Comparison of ENCODE assay signal across 8 cellular contexts in genomic region chr5:96808868-96809558, GRCh38. TPM values are rescaled to one million over a fixed set of nuclear protein-coding genes. Genes with fewer than 3 reads are reported as not detected.
A peak's percentile ranks its signal among the peaks of the same experiment; 100 is the strongest.
DNase-seq lines count a peak whose midpoint lies in the region; ATAC-seq and TF ChIP-seq lines count a peak whose summit lies in the region.

No MANE protein-coding gene starts in this region.

- CTCF ChIA-PET in WTC11 (lab: Charles Lee), result interaction anchor here (0.7 to 1.6 kb wide), 6 partner anchors 57 to 207 kb away, joined by 3 to 10 read pairs (median 4); no protein-coding TSS in a partner anchor

- no peaks in the 10 kb centered on the region for H3K9me2 ChIP-seq in hepatocyte (replicated peaks; ENCODE audit: insufficient read depth)

- no peaks in the 10 kb centered on the region for H4K20me1 ChIP-seq in hepatocyte (ENCODE audit: insufficient read depth, poor library complexity, severe bottlenecking)

- peak overlapping the region; percentile 99 for H3K27ac ChIP-seq in hepatocyte

- H3K79me2 ChIP-seq in hepatocyte, result peaks cover 28% of the 10 kb centered on the region

- H3K4me1 ChIP-seq in hepatocyte (ENCODE audit: insufficient read depth), result peaks cover 16% of the 10 kb centered on the region

- DNase-seq in DMS53 (lab: John Stamatoyannopoulos, UW) (peak; percentile 50), DMS53 treated with DMSO at 0.1 percent for 48 hours (lab: John Stamatoyannopoulos, UW; ENCODE audit: unreplicated experiment) (no peak), WTC11 (ENCODE audit: low spot score) (no peak), hepatocyte (ENCODE audit: low spot score) (no peak), T-helper 9 cell (no peak), hippocampal formation (lab: John Stamatoyannopoulos, UW) (no peak)
- no peak for DNase-seq in stimulated activated naive B cell treated with anti-CD40 and anti-IgM and Interleukin-4, amounts not matched to agents 10 μg/mL and 1 μg/mL and 100 μg/mL, for 72 hours

- H3K27me3 ChIP-seq in hepatocyte, result no peaks in the 10 kb centered on the region

- peak overlapping the region; percentile 97 for H3K27ac Mint-ChIP-seq in WTC11
- peak overlapping the region; percentile 99 for H3K27ac Mint-ChIP-seq in stimulated activated naive B cell treated with anti-CD40 and anti-IgM and Interleukin-4, amounts not matched to agents 10 μg/mL and 1 μg/mL and 100 μg/mL, for 72 hours

- ATAC-seq in WTC11, result no peak
- ATAC-seq in stimulated activated naive B cell treated with anti-CD40 and anti-IgM and Interleukin-4, amounts not matched to agents 10 μg/mL and 1 μg/mL and 100 μg/mL, for 72 hours (replicated peaks), result no peak
- ATAC-seq in GM19035 (IDR thresholded peaks at IDR 0.05; ENCODE audit: unreplicated experiment), result no peak

- no peaks in the 10 kb centered on the region for H3K9me3 ChIP-seq in hepatocyte (ENCODE audit: low read depth)

- peak overlapping the region; percentile 80 for H3K4me2 ChIP-seq in hepatocyte

- TF ChIP-seq CTCF in WTC11 (IDR thresholded peaks at IDR 0.05) (no peak), hepatocyte (IDR thresholded peaks at IDR 0.05; ENCODE audit: poor library complexity) (no peak)

- peak overlapping the region; percentile 89 for H3K4me3 Mint-ChIP-seq in WTC11
- H3K4me3 Mint-ChIP-seq in stimulated activated naive B cell treated with anti-CD40 and anti-IgM and Interleukin-4, amounts not matched to agents 10 μg/mL and 1 μg/mL and 100 μg/mL, for 72 hours, result peak overlapping the region; percentile 96 to 100

- peaks cover 15% of the 10 kb centered on the region for H3K27me3 Mint-ChIP-seq in WTC11 (ENCODE audit: low read depth)
- H3K27me3 Mint-ChIP-seq in stimulated activated naive B cell treated with anti-CD40 and anti-IgM and Interleukin-4, amounts not matched to agents 10 μg/mL and 1 μg/mL and 100 μg/mL, for 72 hours, result no peaks in the 10 kb centered on the region

- no peaks in the 10 kb centered on the region for H3K36me3 ChIP-seq in hepatocyte (replicated peaks; ENCODE audit: insufficient read depth, low read depth)

- POLR2A ChIA-PET in WTC11 (lab: Charles Lee), result interaction anchor here (1.2 to 1.5 kb wide), 3 partner anchors 9 to 326 kb away, joined by 3 to 8 read pairs (median 4); partner anchors contain the start of gene LNPEP

- H3K9me3 Mint-ChIP-seq in WTC11, result no peaks in the 10 kb centered on the region
- H3K9me3 Mint-ChIP-seq in stimulated activated naive B cell treated with anti-CD40 and anti-IgM and Interleukin-4, amounts not matched to agents 10 μg/mL and 1 μg/mL and 100 μg/mL, for 72 hours, result no peaks in the 10 kb centered on the region

- no peaks in the 10 kb centered on the region for H3K36me3 Mint-ChIP-seq in WTC11
- H3K36me3 Mint-ChIP-seq in stimulated activated naive B cell treated with anti-CD40 and anti-IgM and Interleukin-4, amounts not matched to agents 10 μg/mL and 1 μg/mL and 100 μg/mL, for 72 hours, result peaks cover 8 to 12% of the 10 kb centered on the region in 2 donors

- peaks cover 26% of the 10 kb centered on the region for H3K4me1 Mint-ChIP-seq in WTC11
- H3K4me1 Mint-ChIP-seq in stimulated activated naive B cell treated with anti-CD40 and anti-IgM and Interleukin-4, amounts not matched to agents 10 μg/mL and 1 μg/mL and 100 μg/mL, for 72 hours, result peaks cover 25 to 43% of the 10 kb centered on the region in 2 donors

- WGBS in hepatocyte (ENCODE audit: low lambda C conversion rate, missing lambda C conversion rate), result 96% methylated on average over 8 of the region's 8 CpGs

- peak overlapping the region; percentile 52 for H2AFZ ChIP-seq in hepatocyte

- H3K4me3 ChIP-seq in hepatocyte, result no peak overlapping the region

TF ChIP-seq in WTC11, 78 proteins besides CTCF, POLR2A, EP300 and RAD21:
- no peak for TF ChIP-seq SOX15 (CRISPR knock-in tag; IDR thresholded peaks at IDR 0.05)
- TF ChIP-seq, protein P1, sequence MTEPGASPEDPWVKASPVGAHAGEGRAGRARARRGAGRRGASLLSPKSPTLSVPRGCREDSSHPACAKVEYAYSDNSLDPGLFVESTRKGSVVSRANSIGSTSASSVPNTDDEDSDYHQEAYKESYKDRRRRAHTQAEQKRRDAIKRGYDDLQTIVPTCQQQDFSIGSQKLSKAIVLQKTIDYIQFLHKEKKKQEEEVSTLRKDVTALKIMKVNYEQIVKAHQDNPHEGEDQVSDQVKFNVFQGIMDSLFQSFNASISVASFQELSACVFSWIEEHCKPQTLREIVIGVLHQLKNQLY (CRISPR knock-in tag; IDR thresholded peaks at IDR 0.05), result no peak
- TF ChIP-seq ZNF512 (CRISPR knock-in tag; IDR thresholded peaks at IDR 0.05; ENCODE audit: borderline replicate concordance), result no peak
- no peak for TF ChIP-seq TP53 (CRISPR knock-in tag; IDR thresholded peaks at IDR 0.05)
- TF ChIP-seq KAT7 (CRISPR knock-in tag; IDR thresholded peaks at IDR 0.05; ENCODE audit: borderline replicate concordance), result no peak
- TF ChIP-seq USF1 (CRISPR knock-in tag; IDR thresholded peaks at IDR 0.05), result no peak
- TF ChIP-seq TEAD4 (CRISPR knock-in tag; IDR thresholded peaks at IDR 0.05), result no peak
- TF ChIP-seq, protein P2, sequence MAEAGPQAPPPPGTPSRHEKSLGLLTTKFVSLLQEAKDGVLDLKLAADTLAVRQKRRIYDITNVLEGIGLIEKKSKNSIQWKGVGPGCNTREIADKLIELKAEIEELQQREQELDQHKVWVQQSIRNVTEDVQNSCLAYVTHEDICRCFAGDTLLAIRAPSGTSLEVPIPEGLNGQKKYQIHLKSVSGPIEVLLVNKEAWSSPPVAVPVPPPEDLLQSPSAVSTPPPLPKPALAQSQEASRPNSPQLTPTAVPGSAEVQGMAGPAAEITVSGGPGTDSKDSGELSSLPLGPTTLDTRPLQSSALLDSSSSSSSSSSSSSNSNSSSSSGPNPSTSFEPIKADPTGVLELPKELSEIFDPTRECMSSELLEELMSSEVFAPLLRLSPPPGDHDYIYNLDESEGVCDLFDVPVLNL (CRISPR knock-in tag; IDR thresholded peaks at IDR 0.05; ENCODE audit: borderline replicate concordance, low read depth), result no peak
- no peak for TF ChIP-seq ESRRA (CRISPR knock-in tag; IDR thresholded peaks at IDR 0.05; ENCODE audit: borderline replicate concordance)
- no peak for TF ChIP-seq CBFB (CRISPR knock-in tag; IDR thresholded peaks at IDR 0.05; ENCODE audit: low read depth)
- no peak for TF ChIP-seq MXD4 (CRISPR knock-in tag; IDR thresholded peaks at IDR 0.05; ENCODE audit: borderline replicate concordance)
- TF ChIP-seq ZBTB21 (CRISPR knock-in tag; IDR thresholded peaks at IDR 0.05; ENCODE audit: borderline replicate concordance), result no peak
- TF ChIP-seq JUN (CRISPR knock-in tag; IDR thresholded peaks at IDR 0.05), result no peak
- no peak for TF ChIP-seq SMAD4 (CRISPR knock-in tag; IDR thresholded peaks at IDR 0.05)
- no peak for TF ChIP-seq HMGA2 (CRISPR knock-in tag; IDR thresholded peaks at IDR 0.05)

RNA-seq across cellular contexts. Expression of gene ERAP1, which starts 1.3 kb away (rescaled TPM):
- total RNA-seq in WTC11 (2021) (10.6 to 13.9 TPM (median 11.7 TPM) in 3 replicates), hepatocyte (44.6 and 66.5 TPM in 2 replicates)
- 13.9 and 19.7 TPM in 2 replicates for polyA plus RNA-seq in hepatocyte
